Comparison of ENCODE assay signal across 24 cellular contexts in the genomic region with DNA sequence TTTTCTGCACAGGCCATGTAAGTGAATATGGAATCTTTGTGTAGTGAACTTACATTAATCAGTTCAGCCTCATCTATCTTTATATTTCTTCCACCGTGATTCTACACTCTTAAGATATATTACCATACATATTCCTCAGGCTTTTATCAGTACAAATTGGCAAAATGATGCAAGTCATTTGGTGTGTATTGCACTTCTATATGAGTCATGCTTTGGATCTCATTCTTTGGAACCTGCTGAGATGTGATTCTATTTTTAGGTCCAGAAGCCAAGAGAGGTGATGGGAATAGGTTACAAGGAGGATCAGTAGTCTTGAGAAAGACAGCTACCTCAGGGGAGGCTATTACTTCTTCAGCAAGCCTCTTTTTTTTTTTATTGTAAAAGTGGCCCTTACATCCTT.
A peak's percentile ranks its signal among the peaks of the same experiment; 100 is the strongest.
DNase-seq lines count a peak whose midpoint lies in the region; ATAC-seq and TF ChIP-seq lines count a peak whose summit lies in the region.
"Had no signal": no experiment of that assay in that cellular context is flagged by ENCODE, and none has a peak within 500 bp of the region (broad histone marks: within the 10 kb centered on the region; RNA-seq: fewer than 3 reads in every experiment).

No MANE protein-coding gene starts in this region.

- peaks cover 3% of the 10 kb centered on the region for H3K4me1 Mint-ChIP-seq in osteocyte (ENCODE audit: unreplicated experiment)
- H3K4me1 Mint-ChIP-seq: activated naive CD8-positive, alpha-beta T cell treated with anti-CD3 and anti-CD28 coated beads for 36 hours; IgD-negative memory B cell; stimulated activated naive B cell treated with anti-CD40 and anti-IgM and Interleukin-4, amounts not matched to agents 10 μg/mL and 1 μg/mL and 100 μg/mL, for 72 hours had no signal

- H3K4ac ChIP-seq in mesenchymal stem cell (ENCODE audit: low read depth in 1 of 2, low read length in 2 of 2): no peak overlapping the region

- no peak overlapping the region for H3K14ac ChIP-seq in mesenchymal stem cell (ENCODE audit: low read length in 2 of 2)

- intact Hi-C loops in right lobe of liver (cut with DNase I): no loop called here

- H3K27ac ChIP-seq in mesenchymal stem cell (ENCODE audit: low read length, poor library complexity, severe bottlenecking) (no peak overlapping the region), right lobe of liver (no peak overlapping the region)
- H3K27ac ChIP-seq: gastroesophageal sphincter, PC-9, prostate gland, upper lobe of right lung had no signal

- no peak overlapping the region for H3K9ac ChIP-seq in mesenchymal stem cell (ENCODE audit: low read length)

- no peak overlapping the region for H2BK120ac ChIP-seq in mesenchymal stem cell (ENCODE audit: low read depth, low read length)

- H2AK5ac ChIP-seq in mesenchymal stem cell (ENCODE audit: low read length, severe bottlenecking): no peak overlapping the region

- no peak overlapping the region for H4K91ac ChIP-seq in mesenchymal stem cell (ENCODE audit: low read length)

- no peak overlapping the region for H2AFZ ChIP-seq in mesenchymal stem cell (ENCODE audit: low read depth, low read length)
- H2AFZ ChIP-seq: PC-9 had no signal

- peak; percentile 24 for DNase-seq in AG20443 (ENCODE audit: low spot score)
- peak; percentile 59 for DNase-seq in LHCN-M2 (ENCODE audit: low read depth)
- DNase-seq in cardiac fibroblast (ENCODE audit: low read depth in 2 of 2): peak; percentile 45 to 81
- peak; percentile 72 for DNase-seq in mesenchymal stem cell
- DNase-seq in osteocyte (ENCODE audit: extremely low spot score, unreplicated experiment): no peak
- DNase-seq in right lobe of liver: no peak
- DNase-seq in activated naive CD4-positive, alpha-beta T cell treated with Interleukin-2 at 50 U/mL for 16 hours: no peak
- DNase-seq in NCI-H345 (lab: John Stamatoyannopoulos, UW): no peak
- DNase-seq: activated CD4-positive, CD25-positive, alpha-beta regulatory T cell; activated naive CD8-positive, alpha-beta T cell treated with anti-CD3 and anti-CD28 coated beads for 36 hours; C1 segment of cervical spinal cord; cortex of kidney; DMS79; kidney; NCI-H1417; NCI-H510A treated with DMSO at 0.1 percent for 48 hours; PC-9; stimulated activated CD4-positive, alpha-beta T cell treated with anti-CD3 and anti-CD28 coated beads, Interleukin-2, amount 100 ng/mL, for 48 hours; stimulated activated naive B cell treated with anti-CD40 and anti-IgM and Interleukin-4, amounts not matched to agents 10 μg/mL and 1 μg/mL and 100 μg/mL, for 72 hours; upper lobe of right lung had no signal

- peaks cover 1% of the 10 kb centered on the region for H3K4me1 ChIP-seq in mesenchymal stem cell (ENCODE audit: control insufficient read depth, insufficient read depth, low read depth, low read length)
- H3K4me1 ChIP-seq in right lobe of liver: no peaks in the 10 kb centered on the region
- H3K4me1 ChIP-seq: prostate gland, upper lobe of right lung had no signal

- H3K18ac ChIP-seq in mesenchymal stem cell (ENCODE audit: low read depth in 1 of 2, low read length in 2 of 2): no peak overlapping the region

- H3K79me1 ChIP-seq in mesenchymal stem cell (replicated peaks; ENCODE audit: low read length, poor library complexity, severe bottlenecking): no peaks in the 10 kb centered on the region

- H3K23ac ChIP-seq in mesenchymal stem cell (ENCODE audit: low read length in 2 of 2): no peak overlapping the region

- peaks cover 3% of the 10 kb centered on the region for H3K9me3 Mint-ChIP-seq in osteocyte (ENCODE audit: unreplicated experiment)

- no peak for ATAC-seq in right lobe of liver
- ATAC-seq: gastroesophageal sphincter; GM12878; stimulated activated naive B cell treated with anti-CD40 and anti-IgM and Interleukin-4, amounts not matched to agents 10 μg/mL and 1 μg/mL and 100 μg/mL, for 72 hours; upper lobe of right lung had no signal

- H3K9me3 ChIP-seq in mesenchymal stem cell (ENCODE audit: control insufficient read depth, low read length) (peaks cover 3% of the 10 kb centered on the region), right lobe of liver (no peaks in the 10 kb centered on the region)
- H3K9me3 ChIP-seq: prostate gland, upper lobe of right lung had no signal

- H3K27me3 ChIP-seq in mesenchymal stem cell (ENCODE audit: control insufficient read depth in 1 of 2, insufficient read depth in 1 of 2, low read length in 2 of 2) (no peaks in the 10 kb centered on the region), right lobe of liver (no peaks in the 10 kb centered on the region)
- H3K27me3 ChIP-seq: gastroesophageal sphincter, upper lobe of right lung had no signal

- H2BK12ac ChIP-seq in mesenchymal stem cell (ENCODE audit: low read length in 2 of 2): no peak overlapping the region

- no peaks in the 10 kb centered on the region for H3K27me3 Mint-ChIP-seq in osteocyte (ENCODE audit: unreplicated experiment)
- H3K27me3 Mint-ChIP-seq: stimulated activated naive B cell treated with anti-CD40 and anti-IgM and Interleukin-4, amounts not matched to agents 10 μg/mL and 1 μg/mL and 100 μg/mL, for 72 hours had no signal

- H2BK5ac ChIP-seq in mesenchymal stem cell (ENCODE audit: low read depth, low read length, poor library complexity, severe bottlenecking): no peak overlapping the region

- no peak overlapping the region for H2BK15ac ChIP-seq in mesenchymal stem cell (ENCODE audit: low read depth, poor library complexity, severe bottlenecking)

- TF ChIP-seq POLR2A in right lobe of liver (IDR thresholded peaks at IDR 0.05): no peak

- H3K36me3 Mint-ChIP-seq in osteocyte (ENCODE audit: unreplicated experiment): no peaks in the 10 kb centered on the region
- H3K36me3 Mint-ChIP-seq: activated naive CD8-positive, alpha-beta T cell treated with anti-CD3 and anti-CD28 coated beads for 36 hours; stimulated activated naive B cell treated with anti-CD40 and anti-IgM and Interleukin-4, amounts not matched to agents 10 μg/mL and 1 μg/mL and 100 μg/mL, for 72 hours had no signal

- TF ChIP-seq CTCF in cardiac fibroblast (IDR thresholded peaks at IDR 0.05; ENCODE audit: low read depth, low read length) (no peak), osteocyte (IDR thresholded peaks at IDR 0.05) (no peak), right lobe of liver (IDR thresholded peaks at IDR 0.05) (no peak)

- H3K4me3 ChIP-seq in cardiac fibroblast (replicated peaks in 1 of 2; ENCODE audit: low read depth in 2 of 2, low read length in 2 of 2): no peak overlapping the region
- H3K4me3 ChIP-seq in mesenchymal stem cell (ENCODE audit: insufficient read depth in 1 of 2, low read depth in 1 of 2, low read length in 2 of 2): no peak overlapping the region
- H3K4me3 ChIP-seq in right lobe of liver: no peak overlapping the region
- H3K4me3 ChIP-seq: gastroesophageal sphincter, GM12878, PC-9, prostate gland, upper lobe of right lung had no signal

- H3K4me2 ChIP-seq in mesenchymal stem cell (ENCODE audit: low read length, poor library complexity, severe bottlenecking): no peak overlapping the region
- H3K4me2 ChIP-seq: PC-9 had no signal

- no peaks in the 10 kb centered on the region for H3K36me3 ChIP-seq in mesenchymal stem cell (ENCODE audit: control insufficient read depth in 1 of 2, insufficient read depth in 2 of 2, low read depth in 1 of 2, low read length in 2 of 2)
- no peaks in the 10 kb centered on the region for H3K36me3 ChIP-seq in right lobe of liver
- H3K36me3 ChIP-seq: gastroesophageal sphincter, prostate gland, upper lobe of right lung had no signal

- H4K8ac ChIP-seq in mesenchymal stem cell (ENCODE audit: low read length): no peak overlapping the region

- no CpG with 5 or more reads among the region's 1 CpG for WGBS in mesenchymal stem cell
- 46% methylated on average over 1 of the region's 1 CpG for WGBS in right lobe of liver (ENCODE audit: insufficient coverage, low coverage, low lambda C conversion rate, missing lambda C conversion rate)

- no peak overlapping the region for H3K4me3 Mint-ChIP-seq in osteocyte (ENCODE audit: unreplicated experiment)
- H3K4me3 Mint-ChIP-seq: activated naive CD8-positive, alpha-beta T cell treated with anti-CD3 and anti-CD28 coated beads for 36 hours; IgD-negative memory B cell; stimulated activated naive B cell treated with anti-CD40 and anti-IgM and Interleukin-4, amounts not matched to agents 10 μg/mL and 1 μg/mL and 100 μg/mL, for 72 hours had no signal

- H3K27ac Mint-ChIP-seq in osteocyte (ENCODE audit: unreplicated experiment): no peak overlapping the region
- H3K27ac Mint-ChIP-seq: activated naive CD8-positive, alpha-beta T cell treated with anti-CD3 and anti-CD28 coated beads for 36 hours; IgD-negative memory B cell; stimulated activated naive B cell treated with anti-CD40 and anti-IgM and Interleukin-4, amounts not matched to agents 10 μg/mL and 1 μg/mL and 100 μg/mL, for 72 hours had no signal

Comparison
In these comparisons a context has a peak if more than half of its experiments do, and no peak if none do; other contexts are left out.
1. DNase-seq: peak in AG20443 (single experiment), LHCN-M2 (single experiment), cardiac fibroblast (2 of 2) and mesenchymal stem cell (single experiment); none in osteocyte (single experiment), right lobe of liver (0 of 3), activated naive CD4-positive, alpha-beta T cell treated with Interleukin-2 at 50 U/mL for 16 hours (single experiment) and NCI-H345 (single experiment).